In the genomic region with DNA sequence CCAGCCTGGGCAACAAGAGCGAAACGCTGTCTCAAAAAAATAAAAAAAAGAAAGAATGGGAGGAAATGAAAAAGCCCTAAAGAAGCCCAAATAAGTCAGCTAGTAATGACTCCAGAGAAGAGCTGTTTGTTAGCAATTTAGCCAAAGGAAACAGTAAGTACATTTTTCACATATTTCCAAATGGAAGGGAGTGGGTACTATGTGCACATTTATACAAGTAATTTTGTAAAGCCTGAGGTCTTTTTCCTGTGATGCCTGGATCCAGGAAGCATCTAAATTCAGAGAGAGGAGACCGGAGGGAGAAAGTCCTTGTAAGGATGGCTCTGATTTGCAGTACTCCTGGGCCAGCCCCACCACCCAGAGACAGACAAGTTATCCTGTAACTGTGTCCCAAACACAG, we compare ENCODE assay signal across 21 cellular contexts. TPM values are rescaled to one million over a fixed set of nuclear protein-coding genes. Genes with fewer than 3 reads are reported as not detected.
DNase-seq lines count a peak whose midpoint lies in the region; ATAC-seq, FAIRE-seq and TF ChIP-seq lines count a peak whose summit lies in the region.
"Had no signal": no experiment of that assay in that cellular context is flagged by ENCODE, and none has a peak within 500 bp of the region (broad histone marks: within the 10 kb centered on the region; RNA-seq: fewer than 3 reads in every experiment).

No MANE protein-coding gene starts in this region.

- H3K9ac ChIP-seq in OCI-LY1 (ENCODE audit: low read length) (no peak overlapping the region), endothelial cell of umbilical vein (replicated peaks; ENCODE audit: extremely low read depth, insufficient read depth, low read length) (no peak overlapping the region), neural progenitor cell (no peak overlapping the region)
- H3K9ac ChIP-seq: KMS-11 had no signal

- CTCF ChIA-PET in endothelial cell of umbilical vein (lab: Charles Lee) (no interaction called here), T-cell (lab: Charles Lee) (interaction anchor here in 1 of 2 donors (0.7 kb wide), 1 partner anchor 56 kb away, joined by 3 read pairs; no protein-coding TSS in a partner anchor)

- POLR2A ChIA-PET in endothelial cell of umbilical vein (lab: Charles Lee): no interaction called here
- POLR2A ChIA-PET in T-cell (lab: Charles Lee): no interaction called here

- intact Hi-C loops in endothelial cell of umbilical vein (cut with micrococcal nuclease) (no loop called here), cardiac septum (cut with DNase I) (no loop called here)
- intact Hi-C loops in activated T-helper 2 cell treated with anti-CD3 and anti-CD28 coated beads, Interferon-gamma antibody, Interleukin-2, Interleukin-4, amounts not matched to agents 10 μg/mL and 5 μg/mL and 100 μg/mL, durations not matched to agents 14 hours and 24 hours and 36 hours (cut with micrococcal nuclease): no loop called here

- H3F3A ChIP-seq in OCI-LY1 (ENCODE audit: insufficient read depth, low read length) (no peaks in the 10 kb centered on the region), neural progenitor cell (ENCODE audit: low read depth) (no peaks in the 10 kb centered on the region)

- ATAC-seq in upper lobe of left lung (ENCODE audit: low FRiP score in 2 of 2): no peak
- no peak for ATAC-seq in T-cell (replicated peaks in 1 of 4)
- ATAC-seq: A549, Right ventricle myocardium inferior had no signal

- H3K27ac Mint-ChIP-seq in neural progenitor cell (peak overlapping the region; percentile 42), T-cell (no peak overlapping the region)
- H3K27ac Mint-ChIP-seq in activated T-helper 2 cell treated with anti-CD3 and anti-CD28 coated beads, Interferon-gamma antibody, Interleukin-2, Interleukin-4, amounts not matched to agents 10 μg/mL and 5 μg/mL and 100 μg/mL, durations not matched to agents 14 hours and 24 hours and 36 hours: no peak overlapping the region

- TF ChIP-seq EP300 in upper lobe of left lung (IDR thresholded peaks at IDR 0.05): no peak

- H3K27me3 ChIP-seq in OCI-LY1 (ENCODE audit: insufficient read depth, low read length) (no peaks in the 10 kb centered on the region), endothelial cell of umbilical vein (ENCODE audit: control insufficient read depth in 2 of 2, insufficient read depth in 2 of 2, low read length in 2 of 2) (no peaks in the 10 kb centered on the region), neural progenitor cell (no peaks in the 10 kb centered on the region), upper lobe of left lung (no peaks in the 10 kb centered on the region)
- H3K27me3 ChIP-seq: Peyer's patch had no signal

- BruUV-seq in endothelial cell of umbilical vein (replicated peaks; lab: Mats Ljungman, UMichigan): no TSS peak

- H3K36me3 ChIP-seq in OCI-LY1 (ENCODE audit: insufficient read depth, low read length): no peaks in the 10 kb centered on the region
- H3K36me3 ChIP-seq in endothelial cell of umbilical vein (ENCODE audit: control insufficient read depth in 2 of 2, extremely low read depth in 1 of 2, insufficient read depth in 2 of 2, low read length in 2 of 2): no peaks in the 10 kb centered on the region
- H3K36me3 ChIP-seq in neural progenitor cell: no peaks in the 10 kb centered on the region
- H3K36me3 ChIP-seq in upper lobe of left lung: no peaks in the 10 kb centered on the region
- H3K36me3 ChIP-seq: Peyer's patch had no signal

- H4K20me1 ChIP-seq in OCI-LY1 (ENCODE audit: insufficient read depth, low read length) (no peaks in the 10 kb centered on the region), endothelial cell of umbilical vein (replicated peaks; ENCODE audit: control insufficient read depth, extremely low read depth, insufficient read depth, low read length) (no peaks in the 10 kb centered on the region), neural progenitor cell (ENCODE audit: low read depth) (no peaks in the 10 kb centered on the region)

- no peaks in the 10 kb centered on the region for H3K9me1 ChIP-seq in endothelial cell of umbilical vein (replicated peaks; ENCODE audit: control insufficient read depth, extremely low read depth, insufficient read depth, low read length)

- peak; percentile 80 for FAIRE-seq in endothelial cell of umbilical vein (lab: Jason Lieb, UNC)
- FAIRE-seq: A549, GM19239 had no signal

- H3K27me3 Mint-ChIP-seq in neural progenitor cell (ENCODE audit: insufficient read depth, low read depth) (peaks cover 11% of the 10 kb centered on the region), T-cell (peaks cover 3 to 8% of the 10 kb centered on the region in 2 donors)
- peaks cover 8% of the 10 kb centered on the region for H3K27me3 Mint-ChIP-seq in activated T-helper 2 cell treated with anti-CD3 and anti-CD28 coated beads, Interferon-gamma antibody, Interleukin-2, Interleukin-4, amounts not matched to agents 10 μg/mL and 5 μg/mL and 100 μg/mL, durations not matched to agents 14 hours and 24 hours and 36 hours (ENCODE audit: low read depth)

- H3K4me3 ChIP-seq in OCI-LY1 (ENCODE audit: low read depth, low read length, poor library complexity, severe bottlenecking): no peak overlapping the region
- H3K4me3 ChIP-seq in endothelial cell of umbilical vein (replicated peaks in 1 of 3; ENCODE audit: insufficient read depth in 1 of 3, low read depth in 1 of 3, low read length in 3 of 3): no peak overlapping the region
- no peak overlapping the region for H3K4me3 ChIP-seq in neural progenitor cell
- H3K4me3 ChIP-seq in upper lobe of left lung: no peak overlapping the region
- H3K4me3 ChIP-seq: A549, Peyer's patch had no signal

- peaks cover 8% of the 10 kb centered on the region for H3K4me1 Mint-ChIP-seq in neural progenitor cell
- no peaks in the 10 kb centered on the region for H3K4me1 Mint-ChIP-seq in activated T-helper 2 cell treated with anti-CD3 and anti-CD28 coated beads, Interferon-gamma antibody, Interleukin-2, Interleukin-4, amounts not matched to agents 10 μg/mL and 5 μg/mL and 100 μg/mL, durations not matched to agents 14 hours and 24 hours and 36 hours (ENCODE audit: low read depth)
- peaks cover 8 to 10% (median 8%) of the 10 kb centered on the region in 3 donors for H3K4me1 Mint-ChIP-seq in T-cell

- TF ChIP-seq POLR2A in endothelial cell of umbilical vein (IDR thresholded peaks at IDR 0.05; ENCODE audit: low read depth, low read length) (no peak), upper lobe of left lung (IDR thresholded peaks at IDR 0.05) (no peak)

- peaks cover 7% of the 10 kb centered on the region for H3K4me1 ChIP-seq in OCI-LY1 (ENCODE audit: insufficient read depth, low read length, severe bottlenecking)
- peaks cover 2% of the 10 kb centered on the region for H3K4me1 ChIP-seq in endothelial cell of umbilical vein (ENCODE audit: control insufficient read depth, extremely low read depth, insufficient read depth, low read length)
- H3K4me1 ChIP-seq in neural progenitor cell: no peaks in the 10 kb centered on the region
- H3K4me1 ChIP-seq in upper lobe of left lung: peaks cover 0 to 13% (median 5%) of the 10 kb centered on the region in 4 donors
- H3K4me1 ChIP-seq: A549, Peyer's patch had no signal

- H3K9me3 Mint-ChIP-seq in neural progenitor cell (no peaks in the 10 kb centered on the region), T-cell (no peaks in the 10 kb centered on the region)
- no peaks in the 10 kb centered on the region for H3K9me3 Mint-ChIP-seq in activated T-helper 2 cell treated with anti-CD3 and anti-CD28 coated beads, Interferon-gamma antibody, Interleukin-2, Interleukin-4, amounts not matched to agents 10 μg/mL and 5 μg/mL and 100 μg/mL, durations not matched to agents 14 hours and 24 hours and 36 hours

- WGBS in upper lobe of left lung, 2 donors: 63 to 68% methylated on average over 3 of the region's 3 CpGs

- H3K27ac ChIP-seq in OCI-LY1 (ENCODE audit: low read depth, low read length, poor library complexity, severe bottlenecking) (peak overlapping the region; percentile 23), endothelial cell of umbilical vein (ENCODE audit: insufficient read depth, low read depth, low read length) (no peak overlapping the region), neural progenitor cell (no peak overlapping the region), upper lobe of left lung (peak overlapping the region; percentile 35 to 76 (median 46))
- H3K27ac ChIP-seq: A549, KMS-11, Peyer's patch had no signal

- H3K79me2 ChIP-seq in OCI-LY1 (ENCODE audit: insufficient read depth, low read length): no peaks in the 10 kb centered on the region
- no peaks in the 10 kb centered on the region for H3K79me2 ChIP-seq in endothelial cell of umbilical vein (ENCODE audit: control insufficient read depth, insufficient read depth, low read length)
- no peaks in the 10 kb centered on the region for H3K79me2 ChIP-seq in neural progenitor cell (ENCODE audit: low read depth)

- H3K4me2 ChIP-seq in OCI-LY1 (ENCODE audit: low read length) (no peak overlapping the region), endothelial cell of umbilical vein (ENCODE audit: insufficient read depth, low read length) (peak overlapping the region; percentile 1), neural progenitor cell (no peak overlapping the region)
- H3K4me2 ChIP-seq: A549, KMS-11 had no signal

- dilution Hi-C loops in endothelial cell of umbilical vein (cut with MboI; ENCODE audit: extremely low pct_ligation_motif_present, low sequenced_read_pairs): no loop called here

- H3K9me3 ChIP-seq in OCI-LY1 (ENCODE audit: low read length) (no peaks in the 10 kb centered on the region), endothelial cell of umbilical vein (replicated peaks; ENCODE audit: control insufficient read depth, insufficient read depth, low read length) (no peaks in the 10 kb centered on the region), neural progenitor cell (ENCODE audit: low read depth) (no peaks in the 10 kb centered on the region), upper lobe of left lung (no peaks in the 10 kb centered on the region)
- H3K9me3 ChIP-seq: A549, Peyer's patch had no signal

- DNase-seq in endothelial cell of umbilical vein (ENCODE audit: low read depth, low spot score) (peak; percentile 19), neural progenitor cell (ENCODE audit: low spot score) (no peak), upper lobe of left lung (no peak), cardiac septum (ENCODE audit: low spot score) (no peak), T-cell (no peak)
- no peak for DNase-seq in activated T-helper 2 cell treated with anti-CD3 and anti-CD28 coated beads, Interferon-gamma antibody, Interleukin-2, Interleukin-4, amounts not matched to agents 10 μg/mL and 5 μg/mL and 100 μg/mL, durations not matched to agents 14 hours and 24 hours and 36 hours (ENCODE audit: low spot score)
- DNase-seq: DMS 273 treated with DMSO at 0.1 percent for 48 hours, NCI-H1048, NCI-H146, NCI-H2081, NCI-H510A, Peyer's patch had no signal

- H2AFZ ChIP-seq in OCI-LY1 (ENCODE audit: low read length) (no peak overlapping the region), endothelial cell of umbilical vein (ENCODE audit: low read depth, low read length) (peak overlapping the region; percentile 13), neural progenitor cell (replicated peaks) (no peak overlapping the region)

- H3K4me3 Mint-ChIP-seq in neural progenitor cell: no peak overlapping the region
- H3K4me3 Mint-ChIP-seq in activated T-helper 2 cell treated with anti-CD3 and anti-CD28 coated beads, Interferon-gamma antibody, Interleukin-2, Interleukin-4, amounts not matched to agents 10 μg/mL and 5 μg/mL and 100 μg/mL, durations not matched to agents 14 hours and 24 hours and 36 hours (ENCODE audit: low read depth): no peak overlapping the region
- H3K4me3 Mint-ChIP-seq in T-cell: no peak overlapping the region
- H3K4me3 Mint-ChIP-seq: CD14-positive monocyte had no signal

- TF ChIP-seq CTCF in OCI-LY1 (IDR thresholded peaks at IDR 0.05; ENCODE audit: low read length): no peak
- no peak for TF ChIP-seq CTCF in endothelial cell of umbilical vein (IDR thresholded peaks at IDR 0.05; ENCODE audit: extremely low read depth in 1 of 2, insufficient read depth in 1 of 2, low read depth in 1 of 2, low read length in 2 of 2)
- no peak for TF ChIP-seq CTCF in neural progenitor cell (IDR thresholded peaks at IDR 0.05)
- TF ChIP-seq CTCF in upper lobe of left lung (IDR thresholded peaks at IDR 0.05): no peak

- H3K9me2 ChIP-seq in OCI-LY1 (ENCODE audit: low read depth, low read length): no peaks in the 10 kb centered on the region

- H3K36me3 Mint-ChIP-seq in neural progenitor cell: no peaks in the 10 kb centered on the region
- no peaks in the 10 kb centered on the region for H3K36me3 Mint-ChIP-seq in activated T-helper 2 cell treated with anti-CD3 and anti-CD28 coated beads, Interferon-gamma antibody, Interleukin-2, Interleukin-4, amounts not matched to agents 10 μg/mL and 5 μg/mL and 100 μg/mL, durations not matched to agents 14 hours and 24 hours and 36 hours (ENCODE audit: low read depth)
- H3K36me3 Mint-ChIP-seq in T-cell: peaks cover 3% of the 10 kb centered on the region

RNA-seq across cellular contexts. Expression of gene FBP1, which starts 14.7 kb away (rescaled TPM):
- total RNA-seq in endothelial cell of umbilical vein (2.2 and 3.8 TPM in 2 replicates), neural progenitor cell (ENCODE audit: low replicate concordance) (0.31 TPM in 1 of 2 replicates, not detected in the other), upper lobe of left lung (100 to 1,000 TPM in 5 of 6 donors, 10 to 100 TPM in 1; 67.1 to 423 (median 158) TPM), cardiac septum (0.92 TPM), T-cell (1 to 10 TPM; 3.5 to 6.6 (median 3.8) TPM)
- 1.9 and 2.5 TPM in 2 replicates for polyA plus RNA-seq in endothelial cell of umbilical vein
- polyA plus RNA-seq in endothelial cell of umbilical vein (2011; cell fraction: cytosol; rRNA removed): 3.1 and 4.3 TPM in 2 replicates
- polyA plus RNA-seq in endothelial cell of umbilical vein (2011; cell fraction: nucleus; rRNA removed): 1.1 and 1.3 TPM in 2 replicates
- polyA plus RNA-seq in endothelial cell of umbilical vein (2012): 1.4 and 2.4 TPM in 2 replicates
- 0.36 and 0.42 TPM in 2 replicates for polyA minus RNA-seq in endothelial cell of umbilical vein
- polyA minus RNA-seq in endothelial cell of umbilical vein (2011; cell fraction: cytosol; rRNA and poly(A)+ RNA removed): not detected
- polyA minus RNA-seq in endothelial cell of umbilical vein (2011; cell fraction: nucleus; rRNA and poly(A)+ RNA removed): not detected in 2 replicates
- total RNA-seq in activated T-helper 2 cell treated with anti-CD3 and anti-CD28 coated beads, Interferon-gamma antibody, Interleukin-2, Interleukin-4, amounts not matched to agents 10 μg/mL and 5 μg/mL and 100 μg/mL, durations not matched to agents 14 hours and 24 hours and 36 hours: 0.23 TPM in 1 of 2 replicates, not detected in the other
- total RNA-seq: Daoy, H4, MCF 10A had no signal
- polyA plus RNA-seq: A549 had no signal

RNA-seq across cellular contexts. Expression of gene FBP2, which starts 31.0 kb away (rescaled TPM):
- total RNA-seq in endothelial cell of umbilical vein (not detected in 2 replicates), neural progenitor cell (ENCODE audit: low replicate concordance) (not detected in 2 replicates), upper lobe of left lung (under 1 TPM in 1 of 6 donors, not detected in 5; 0.49 TPM), cardiac septum (not detected), T-cell (not detected)
- not detected in 2 replicates for polyA plus RNA-seq in endothelial cell of umbilical vein
- not detected in 2 replicates for polyA plus RNA-seq in endothelial cell of umbilical vein (2011; cell fraction: cytosol; rRNA removed)
- not detected in 2 replicates for polyA plus RNA-seq in endothelial cell of umbilical vein (2011; cell fraction: nucleus; rRNA removed)
- not detected in 2 replicates for polyA plus RNA-seq in endothelial cell of umbilical vein (2012)
- polyA minus RNA-seq in endothelial cell of umbilical vein: 0.34 TPM in 1 of 2 replicates, not detected in the other
- not detected for polyA minus RNA-seq in endothelial cell of umbilical vein (2011; cell fraction: cytosol; rRNA and poly(A)+ RNA removed)
- polyA minus RNA-seq in endothelial cell of umbilical vein (2011; cell fraction: nucleus; rRNA and poly(A)+ RNA removed): not detected in 2 replicates
- not detected in 2 replicates for total RNA-seq in activated T-helper 2 cell treated with anti-CD3 and anti-CD28 coated beads, Interferon-gamma antibody, Interleukin-2, Interleukin-4, amounts not matched to agents 10 μg/mL and 5 μg/mL and 100 μg/mL, durations not matched to agents 14 hours and 24 hours and 36 hours
- total RNA-seq: Daoy, MCF 10A, Peyer's patch had no signal
- polyA plus RNA-seq: A549, CD14-positive monocyte had no signal

Comparison
In these comparisons a context has a peak if more than half of its experiments do, and no peak if none do; other contexts are left out.
1. H3K27ac ChIP-seq: peak in OCI-LY1 (single experiment) and upper lobe of left lung (4 of 4); none in endothelial cell of umbilical vein (single experiment) and neural progenitor cell (single experiment).
2. RNA of gene FBP1, which starts 14.7 kb away (total RNA-seq): 67.1 to 423 TPM in upper lobe of left lung; 3.5 to 6.6 TPM in T-cell, 2.2 to 3.8 TPM in endothelial cell of umbilical vein, 0.92 TPM in cardiac septum (single experiment), 0.23 TPM in activated T-helper 2 cell treated with anti-CD3 and anti-CD28 coated beads, Interferon-gamma antibody, Interleukin-2, Interleukin-4, amounts not matched to agents 10 μg/mL and 5 μg/mL and 100 μg/mL, durations not matched to agents 14 hours and 24 hours and 36 hours and 0.31 TPM in neural progenitor cell; every median in the first group is over 4 times any median in the second.